ENCODE assay signal across 1 cellular context in genomic region chr17:38322156-38322779, GRCh38.
TF ChIP-seq lines count a peak whose summit lies in the region.

No MANE protein-coding gene starts in this region.

TF ChIP-seq in HepG2, 621 proteins besides CTCF, POLR2A, EP300 and RAD21 (continued from another document):
- TF ChIP-seq, protein P1, sequence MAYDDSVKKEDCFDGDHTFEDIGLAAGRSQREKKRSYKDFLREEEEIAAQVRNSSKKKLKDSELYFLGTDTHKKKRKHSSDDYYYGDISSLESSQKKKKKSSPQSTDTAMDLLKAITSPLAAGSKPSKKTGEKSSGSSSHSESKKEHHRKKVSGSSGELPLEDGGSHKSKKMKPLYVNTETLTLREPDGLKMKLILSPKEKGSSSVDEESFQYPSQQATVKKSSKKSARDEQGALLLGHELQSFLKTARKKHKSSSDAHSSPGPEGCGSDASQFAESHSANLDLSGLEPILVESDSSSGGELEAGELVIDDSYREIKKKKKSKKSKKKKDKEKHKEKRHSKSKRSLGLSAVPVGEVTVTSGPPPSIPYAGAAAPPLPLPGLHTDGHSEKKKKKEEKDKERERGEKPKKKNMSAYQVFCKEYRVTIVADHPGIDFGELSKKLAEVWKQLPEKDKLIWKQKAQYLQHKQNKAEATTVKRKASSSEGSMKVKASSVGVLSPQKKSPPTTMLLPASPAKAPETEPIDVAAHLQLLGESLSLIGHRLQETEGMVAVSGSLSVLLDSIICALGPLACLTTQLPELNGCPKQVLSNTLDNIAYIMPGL (CRISPR knock-in tag; IDR thresholded peaks at IDR 0.05; ENCODE audit: borderline replicate concordance in 1 of 2, low read depth in 1 of 2) = 0 out of 4 replicates have a peak, but pooled peaks of 1 of the 2 experiments have one; percentile 34
- TF ChIP-seq KDM2A (CRISPR knock-in tag; IDR thresholded peaks at IDR 0.05; ENCODE audit: borderline replicate concordance, low read depth) (0 out of 2 replicates have a peak, but pooled peaks have one; percentile 20), KAT8 (CRISPR knock-in tag; IDR thresholded peaks at IDR 0.05) (no peak), STAG1 (CRISPR knock-in tag; IDR thresholded peaks at IDR 0.05) (peak; percentile 51), SMC3 (IDR thresholded peaks at IDR 0.05; ENCODE audit: low read length) (peak; percentile 47)
TF ChIP-seq in HepG2: peak in this region for 5.
